ENCODE assay signal across 8 cellular contexts in the genomic region with DNA sequence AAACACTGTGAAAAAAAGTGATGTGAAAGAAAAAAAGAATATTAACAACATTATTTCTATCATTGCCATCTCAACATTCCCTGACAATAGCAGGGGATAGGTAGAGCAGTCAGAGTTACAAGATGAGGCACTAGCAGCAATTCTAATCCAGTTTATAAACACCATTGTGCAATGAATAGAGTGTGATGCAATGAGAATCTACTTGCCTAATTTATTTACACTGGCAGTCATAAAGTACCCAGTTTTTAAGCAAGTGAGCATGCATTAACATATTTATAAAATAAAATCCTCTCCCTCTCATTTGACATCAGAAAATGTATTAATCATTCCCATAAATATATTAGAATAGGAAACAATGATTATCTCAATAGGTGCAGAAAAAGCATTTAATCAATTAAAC. TPM values are rescaled to one million over a fixed set of nuclear protein-coding genes. Genes with fewer than 3 reads are reported as not detected.
DNase-seq lines count a peak whose midpoint lies in the region; ATAC-seq, FAIRE-seq and TF ChIP-seq lines count a peak whose summit lies in the region.

No MANE protein-coding gene starts in this region.

- POLR2A ChIA-PET in A549 (lab: Yijun Ruan, JAX): no interaction called here

- TF ChIP-seq EP300 in A549 (IDR thresholded peaks at IDR 0.05): no peak

- no peaks in the 10 kb centered on the region for H3K9me3 ChIP-seq in A549

- DNase-seq in A549 (ENCODE audit: low read depth in 1 of 2, low spot score in 1 of 2) (no peak), EL (peak; percentile 13), SKM-1 (lab: John Stamatoyannopoulos, UW; ENCODE audit: unreplicated experiment) (peak; percentile 9), fibroblast of the aortic adventitia (ENCODE audit: low read depth) (peak; percentile 69), nucleus accumbens (lab: John Stamatoyannopoulos, UW) (no peak)
- DNase-seq in central memory CD4-positive, alpha-beta T cell: no peak
- DNase-seq in stimulated activated CD4-positive, alpha-beta T cell treated with anti-CD3 and anti-CD28 coated beads, Interleukin-1b, Interleukin-23, amount 100 ng/mL, for 48 hours: no peak

- H3K4me3 ChIP-seq in A549 (no peak overlapping the region), fibroblast of the aortic adventitia (ENCODE audit: low read depth, low read length) (no peak overlapping the region)

- H3K4me2 ChIP-seq in A549: peak overlapping the region; percentile 66; the same call in 2 of the 3 replicates

- FAIRE-seq in A549 (lab: Jason Lieb, UNC): no peak

- no peak for TF ChIP-seq CTCF in A549 (IDR thresholded peaks at IDR 0.05)
- no peak for TF ChIP-seq CTCF in fibroblast of the aortic adventitia (IDR thresholded peaks at IDR 0.05; ENCODE audit: insufficient read depth, low read length)

- ATAC-seq in A549 (no peak), GM21528 (IDR thresholded peaks at IDR 0.05; ENCODE audit: low FRiP score, unreplicated experiment) (no peak)

- H3K27ac ChIP-seq in A549: no peak overlapping the region

- CTCF ChIA-PET in A549 (lab: Yijun Ruan, JAX): no interaction called here

- TF ChIP-seq POLR2A in A549 (IDR thresholded peaks at IDR 0.05; ENCODE audit: low read length): no peak

- H3K4me1 ChIP-seq in A549: peaks cover 12% of the 10 kb centered on the region; the same call in 2 of the 3 replicates

- no peak for TF ChIP-seq RAD21 in A549 (conservative IDR thresholded peaks at IDR 0.05 in 1 of 2, IDR thresholded peaks at IDR 0.05 in 1 of 2)

TF ChIP-seq in A549, 52 proteins besides CTCF, POLR2A, EP300 and RAD21:
- TF ChIP-seq FOSL2 (IDR thresholded peaks at IDR 0.05): no peak
- TF ChIP-seq FOSL2 (CRISPR knock-in tag; IDR thresholded peaks at IDR 0.05): no peak
- TF ChIP-seq EHMT2 (IDR thresholded peaks at IDR 0.05; ENCODE audit: low read depth): no peak
- TF ChIP-seq, protein P1, sequence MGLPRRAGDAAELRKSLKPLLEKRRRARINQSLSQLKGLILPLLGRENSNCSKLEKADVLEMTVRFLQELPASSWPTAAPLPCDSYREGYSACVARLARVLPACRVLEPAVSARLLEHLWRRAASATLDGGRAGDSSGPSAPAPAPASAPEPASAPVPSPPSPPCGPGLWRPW (IDR thresholded peaks at IDR 0.05): peak; percentile 70
- peak; percentile 81 to 88 for TF ChIP-seq CEBPB (IDR thresholded peaks at IDR 0.05)
- TF ChIP-seq PHF8 (IDR thresholded peaks at IDR 0.05; ENCODE audit: borderline replicate concordance, low read depth): no peak
- no peak for TF ChIP-seq RFX5 (IDR thresholded peaks at IDR 0.05)
- TF ChIP-seq GATA3 (IDR thresholded peaks at IDR 0.05; ENCODE audit: borderline replicate concordance): no peak
- no peak for TF ChIP-seq ZNF302 (CRISPR knock-in tag; IDR thresholded peaks at IDR 0.05)
- no peak for TF ChIP-seq ESRRA (IDR thresholded peaks at IDR 0.05; ENCODE audit: borderline replicate concordance, low read length)

RNA-seq across cellular contexts. Expression of gene MANEA, which starts 2.5 kb away (rescaled TPM):
- polyA plus RNA-seq in A549 (2011; rRNA removed) (8.9 and 13.3 TPM in 2 replicates), A549 (2017; fragmentation: RNase III; extraction: RNeasy Plus Mini Kit Qiagen cat#74134 plus additional on column Dnase treatment) (3.8 to 4.6 TPM (median 4.0 TPM) in 3 replicates)
- 1.2 and 1.5 TPM in 2 replicates for polyA plus RNA-seq in A549 (2012; cell fraction: cytosol; rRNA removed)
- 0.61 and 0.91 TPM in 2 replicates for polyA plus RNA-seq in A549 (2012; cell fraction: nucleus; rRNA removed)
- polyA minus RNA-seq in A549 (2011; rRNA and poly(A)+ RNA removed): 2.9 and 3.3 TPM in 2 replicates
- total RNA-seq in fibroblast of the aortic adventitia (ENCODE audit: low replicate concordance): 4.3 and 24.9 TPM in 2 replicates

Comparison
In these comparisons a context has a peak if more than half of its experiments do, and no peak if none do; other contexts are left out.
1. DNase-seq: peak in EL (single experiment), SKM-1 (single experiment) and fibroblast of the aortic adventitia (single experiment); none in A549 (0 of 2), central memory CD4-positive, alpha-beta T cell (single experiment), stimulated activated CD4-positive, alpha-beta T cell treated with anti-CD3 and anti-CD28 coated beads, Interleukin-1b, Interleukin-23, amount 100 ng/mL, for 48 hours (single experiment) and nucleus accumbens (0 of 56).